In the genomic region with DNA sequence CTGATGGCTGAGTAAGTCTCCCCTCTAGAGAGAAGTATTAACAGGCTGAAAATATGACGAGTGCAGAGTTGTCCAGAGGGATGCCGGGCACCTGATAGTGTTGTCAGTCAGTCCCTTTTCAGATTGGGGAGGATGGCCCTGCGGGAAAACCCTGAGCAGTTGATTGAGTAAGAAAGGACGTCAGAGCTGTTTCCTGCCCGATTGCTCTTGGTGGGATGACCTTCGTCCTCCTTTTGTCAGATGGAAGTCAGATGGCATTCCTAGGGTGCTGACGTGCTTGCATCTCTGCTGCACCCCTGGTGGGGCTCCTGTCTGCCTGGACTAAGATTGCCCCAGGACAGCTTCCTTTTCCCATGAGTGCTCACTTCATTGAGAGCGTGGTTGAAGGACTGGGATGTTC, we compare ENCODE assay signal across 25 cellular contexts. TPM values are rescaled to one million over a fixed set of nuclear protein-coding genes. Genes with fewer than 3 reads are reported as not detected.
"Had no signal": no experiment of that assay in that cellular context is flagged by ENCODE, and none has a peak within 500 bp of the region (broad histone marks: within the 10 kb centered on the region; RNA-seq: fewer than 3 reads in every experiment).

No MANE protein-coding gene starts in this region.

- ATAC-seq: activated T-helper 17 cell treated with anti-CD3 and anti-CD28 coated beads, Interleukin-2, amount 50 U/mL, for 72 hours had no signal

- H3K4me3 ChIP-seq: Peyer's patch, SJCRH30 had no signal

- DNase-seq: activated CD4-positive, alpha-beta memory T cell treated with anti-CD3 and anti-CD28 coated beads, Interleukin-2, amount 10 ng/mL, durations not matched to agents 7 days and 5 days; activated CD4-positive, alpha-beta T cell treated with anti-CD3 and anti-CD28 coated beads, Interleukin-2, amount 50 U/mL, for 1 hour; activated CD4-positive, CD25-positive, alpha-beta regulatory T cell; activated gamma-delta T cell; activated naive CD4-positive, alpha-beta T cell treated with anti-CD3 and anti-CD28 coated beads for 36 hours; activated naive CD8-positive, alpha-beta T cell treated with anti-CD3 and anti-CD28 coated beads for 36 hours; activated T-cell treated with anti-CD3 and anti-CD28 coated beads for 4 hours; activated T-cell treated with anti-CD3 and anti-CD28 coated beads, Interleukin-2, amount 50 U/mL, for 48 hours; anterior cingulate cortex; NCI-H1092 treated with DMSO at 0.1 percent for 48 hours; NCI-H1417 treated with DMSO at 0.1 percent for 48 hours; NCI-H1694 treated with DMSO at 0.1 percent for 48 hours; NCI-H2029 treated with DMSO at 0.1 percent for 48 hours; NCI-H510A treated with DMSO at 0.1 percent for 48 hours; NCI-H69; Peyer's patch; Right ventricle myocardium superior; SJCRH30; SK-N-SH; T-helper 1 cell had no signal

- H3K27me3 ChIP-seq: Peyer's patch, SJCRH30 had no signal

- H3K4me1 Mint-ChIP-seq: activated CD4-positive, alpha-beta memory T cell treated with anti-CD3 and anti-CD28 coated beads, Interleukin-2, amount 10 ng/mL, durations not matched to agents 7 days and 5 days had no signal

- H3K4me3 Mint-ChIP-seq: activated CD4-positive, alpha-beta memory T cell treated with anti-CD3 and anti-CD28 coated beads, Interleukin-2, amount 10 ng/mL, durations not matched to agents 7 days and 5 days; activated naive CD4-positive, alpha-beta T cell treated with anti-CD3 and anti-CD28 coated beads for 36 hours; activated naive CD8-positive, alpha-beta T cell treated with anti-CD3 and anti-CD28 coated beads for 36 hours; activated T-helper 17 cell treated with anti-CD3 and anti-CD28 coated beads, Interleukin-2, amount 50 U/mL, for 72 hours had no signal

- H3K27me3 Mint-ChIP-seq: activated CD4-positive, alpha-beta memory T cell treated with anti-CD3 and anti-CD28 coated beads, Interleukin-2, amount 10 ng/mL, durations not matched to agents 7 days and 5 days; activated naive CD8-positive, alpha-beta T cell treated with anti-CD3 and anti-CD28 coated beads for 36 hours; activated T-helper 17 cell treated with anti-CD3 and anti-CD28 coated beads, Interleukin-2, amount 50 U/mL, for 72 hours had no signal

- H3K27ac ChIP-seq: KMS-11, Peyer's patch, RWPE1, SJCRH30, VCaP had no signal

- H3K27ac Mint-ChIP-seq: activated CD4-positive, alpha-beta memory T cell treated with anti-CD3 and anti-CD28 coated beads, Interleukin-2, amount 10 ng/mL, durations not matched to agents 7 days and 5 days; activated naive CD4-positive, alpha-beta T cell treated with anti-CD3 and anti-CD28 coated beads for 36 hours; activated naive CD8-positive, alpha-beta T cell treated with anti-CD3 and anti-CD28 coated beads for 36 hours; activated T-helper 17 cell treated with anti-CD3 and anti-CD28 coated beads, Interleukin-2, amount 50 U/mL, for 72 hours had no signal

RNA-seq across cellular contexts. Expression of a gene that starts 26.1 kb away (rescaled TPM):
- total RNA-seq: T-helper 2 cell treated with Interferon-gamma antibody and Interleukin-4, amounts not matched to agents 100 ng/mL and 5 ng/mL, for 36 hours had no signal
